ENCODE assay signal across 18 cellular contexts in the genomic region with DNA sequence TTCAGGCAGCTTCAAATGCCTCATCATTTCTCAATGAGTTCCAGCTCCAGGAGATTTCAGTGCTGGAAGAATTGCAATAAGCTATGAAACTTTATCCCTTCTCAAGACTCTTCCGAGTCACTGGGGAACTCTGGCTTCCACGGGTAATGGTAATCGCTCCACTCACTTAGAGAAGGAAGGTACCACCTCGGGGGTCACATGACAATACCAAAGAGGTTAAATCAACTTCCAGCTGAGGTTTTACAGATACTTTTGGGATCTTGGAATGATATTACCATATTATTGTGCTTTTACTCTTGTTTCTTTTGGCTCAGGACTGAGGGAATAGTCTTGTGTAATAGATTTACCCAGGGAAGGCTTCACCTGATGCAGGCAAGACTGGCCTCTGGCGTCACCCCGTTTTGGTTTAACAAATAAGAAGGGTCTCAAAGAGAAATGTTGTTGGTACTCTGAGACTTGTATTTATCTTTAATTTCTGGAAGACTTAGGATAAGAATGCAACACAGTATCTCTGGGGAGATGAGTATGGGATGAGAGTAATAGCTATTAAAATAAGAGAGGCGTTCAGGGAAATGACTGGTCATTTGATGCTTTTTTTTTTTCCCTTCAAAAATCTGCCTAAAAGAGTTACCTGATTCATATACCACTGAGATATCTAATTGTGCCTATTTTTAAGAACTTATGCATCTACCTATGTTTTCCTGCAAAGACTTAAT.
DNase-seq lines count a peak whose midpoint lies in the region; ATAC-seq and TF ChIP-seq lines count a peak whose summit lies in the region.
"Had no signal": no experiment of that assay in that cellular context is flagged by ENCODE, and none has a peak within 500 bp of the region (broad histone marks: within the 10 kb centered on the region; RNA-seq: fewer than 3 reads in every experiment).

No MANE protein-coding gene starts in this region.

- intact Hi-C loops in Right ventricle myocardium superior (cut with DNase I), result no loop called here
- intact Hi-C loops in left cardiac atrium (cut with DNase I), result no loop called here

- no peak for TF ChIP-seq CTCF in foreskin fibroblast (IDR thresholded peaks at IDR 0.05; ENCODE audit: low read depth, low read length)

- DNase-seq in Right ventricle myocardium superior, result no peak
- no peak for DNase-seq in left cardiac atrium
- peak; percentile 3 for DNase-seq in amniotic epithelial cell (ENCODE audit: low read depth)
- DNase-seq in foreskin fibroblast, result peak; percentile 72 to 83
- no peak for DNase-seq in midbrain (lab: John Stamatoyannopoulos, UW)
- DNase-seq in NCI-H2227 treated with DMSO at 0.1 percent for 48 hours (lab: John Stamatoyannopoulos, UW), result no peak
- DNase-seq: ACHN; activated naive CD4-positive, alpha-beta T cell treated with anti-CD3 and anti-CD28 coated beads, Interleukin-2, amount 10 ng/mL, durations not matched to agents 7 days and 5 days; cerebellar nuclear complex; DMS 273 treated with DMSO at 0.1 percent for 48 hours; NCI-H1048; NCI-H446; small intestine; stomach had no signal

- no peak overlapping the region for H3K4me3 ChIP-seq in foreskin fibroblast (ENCODE audit: low read depth in 1 of 2, low read length in 2 of 2)
- H3K4me3 ChIP-seq: lung, stomach had no signal

- ATAC-seq in Right ventricle myocardium superior (ENCODE audit: poor library complexity), result peak; percentile 54
- ATAC-seq in left cardiac atrium, result no peak
- no peak for ATAC-seq in GM21367 (IDR thresholded peaks at IDR 0.05; ENCODE audit: unreplicated experiment)
- no peak for ATAC-seq in HG03097 (IDR thresholded peaks at IDR 0.05; ENCODE audit: low FRiP score, unreplicated experiment)
- ATAC-seq: WTC11 had no signal

Comparison
In these comparisons a context has a peak if more than half of its experiments do, and no peak if none do; other contexts are left out.
1. DNase-seq: peak in amniotic epithelial cell (single experiment) and foreskin fibroblast (2 of 2); none in Right ventricle myocardium superior (single experiment), left cardiac atrium (single experiment), midbrain (single experiment) and NCI-H2227 treated with DMSO at 0.1 percent for 48 hours (single experiment).